ENCODE assay signal across 1 cellular context in genomic region chr17:42680331-42680808, GRCh38.
TF ChIP-seq lines count a peak whose summit lies in the region.

No MANE protein-coding gene starts in this region.

TF ChIP-seq in GM12878, 131 proteins besides CTCF, POLR2A, EP300 and RAD21:
- no peak for TF ChIP-seq FOS (IDR thresholded peaks at IDR 0.05; ENCODE audit: borderline replicate concordance, extremely low read depth, insufficient read length)
- TF ChIP-seq NFYA (IDR thresholded peaks at IDR 0.05; ENCODE audit: borderline replicate concordance, low read depth, low read length), result no peak
- TF ChIP-seq, protein P1, sequence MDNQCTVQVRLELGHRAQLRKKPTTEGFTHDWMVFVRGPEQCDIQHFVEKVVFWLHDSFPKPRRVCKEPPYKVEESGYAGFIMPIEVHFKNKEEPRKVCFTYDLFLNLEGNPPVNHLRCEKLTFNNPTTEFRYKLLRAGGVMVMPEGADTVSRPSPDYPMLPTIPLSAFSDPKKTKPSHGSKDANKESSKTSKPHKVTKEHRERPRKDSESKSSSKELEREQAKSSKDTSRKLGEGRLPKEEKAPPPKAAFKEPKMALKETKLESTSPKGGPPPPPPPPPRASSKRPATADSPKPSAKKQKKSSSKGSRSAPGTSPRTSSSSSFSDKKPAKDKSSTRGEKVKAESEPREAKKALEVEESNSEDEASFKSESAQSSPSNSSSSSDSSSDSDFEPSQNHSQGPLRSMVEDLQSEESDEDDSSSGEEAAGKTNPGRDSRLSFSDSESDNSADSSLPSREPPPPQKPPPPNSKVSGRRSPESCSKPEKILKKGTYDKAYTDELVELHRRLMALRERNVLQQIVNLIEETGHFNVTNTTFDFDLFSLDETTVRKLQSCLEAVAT (IDR thresholded peaks at IDR 0.05), result peak; percentile 80
- TF ChIP-seq, protein P2, sequence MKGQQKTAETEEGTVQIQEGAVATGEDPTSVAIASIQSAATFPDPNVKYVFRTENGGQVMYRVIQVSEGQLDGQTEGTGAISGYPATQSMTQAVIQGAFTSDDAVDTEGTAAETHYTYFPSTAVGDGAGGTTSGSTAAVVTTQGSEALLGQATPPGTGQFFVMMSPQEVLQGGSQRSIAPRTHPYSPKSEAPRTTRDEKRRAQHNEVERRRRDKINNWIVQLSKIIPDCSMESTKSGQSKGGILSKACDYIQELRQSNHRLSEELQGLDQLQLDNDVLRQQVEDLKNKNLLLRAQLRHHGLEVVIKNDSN (IDR thresholded peaks at IDR 0.05; ENCODE audit: borderline replicate concordance, extremely low read length, insufficient read depth, low read depth, low read length), result no peak
- TF ChIP-seq EGR1 (IDR thresholded peaks at IDR 0.05; ENCODE audit: borderline replicate concordance in 1 of 2, low read depth in 2 of 2, low read length in 2 of 2), result peak in 1 of 2 experiments; percentile 45; a peak in 1 of 3 replicates
- TF ChIP-seq NR2F1 (conservative IDR thresholded peaks at IDR 0.05), result 0 out of 2 replicates have a peak, but pooled peaks have one; percentile 8
- TF ChIP-seq, protein P3, sequence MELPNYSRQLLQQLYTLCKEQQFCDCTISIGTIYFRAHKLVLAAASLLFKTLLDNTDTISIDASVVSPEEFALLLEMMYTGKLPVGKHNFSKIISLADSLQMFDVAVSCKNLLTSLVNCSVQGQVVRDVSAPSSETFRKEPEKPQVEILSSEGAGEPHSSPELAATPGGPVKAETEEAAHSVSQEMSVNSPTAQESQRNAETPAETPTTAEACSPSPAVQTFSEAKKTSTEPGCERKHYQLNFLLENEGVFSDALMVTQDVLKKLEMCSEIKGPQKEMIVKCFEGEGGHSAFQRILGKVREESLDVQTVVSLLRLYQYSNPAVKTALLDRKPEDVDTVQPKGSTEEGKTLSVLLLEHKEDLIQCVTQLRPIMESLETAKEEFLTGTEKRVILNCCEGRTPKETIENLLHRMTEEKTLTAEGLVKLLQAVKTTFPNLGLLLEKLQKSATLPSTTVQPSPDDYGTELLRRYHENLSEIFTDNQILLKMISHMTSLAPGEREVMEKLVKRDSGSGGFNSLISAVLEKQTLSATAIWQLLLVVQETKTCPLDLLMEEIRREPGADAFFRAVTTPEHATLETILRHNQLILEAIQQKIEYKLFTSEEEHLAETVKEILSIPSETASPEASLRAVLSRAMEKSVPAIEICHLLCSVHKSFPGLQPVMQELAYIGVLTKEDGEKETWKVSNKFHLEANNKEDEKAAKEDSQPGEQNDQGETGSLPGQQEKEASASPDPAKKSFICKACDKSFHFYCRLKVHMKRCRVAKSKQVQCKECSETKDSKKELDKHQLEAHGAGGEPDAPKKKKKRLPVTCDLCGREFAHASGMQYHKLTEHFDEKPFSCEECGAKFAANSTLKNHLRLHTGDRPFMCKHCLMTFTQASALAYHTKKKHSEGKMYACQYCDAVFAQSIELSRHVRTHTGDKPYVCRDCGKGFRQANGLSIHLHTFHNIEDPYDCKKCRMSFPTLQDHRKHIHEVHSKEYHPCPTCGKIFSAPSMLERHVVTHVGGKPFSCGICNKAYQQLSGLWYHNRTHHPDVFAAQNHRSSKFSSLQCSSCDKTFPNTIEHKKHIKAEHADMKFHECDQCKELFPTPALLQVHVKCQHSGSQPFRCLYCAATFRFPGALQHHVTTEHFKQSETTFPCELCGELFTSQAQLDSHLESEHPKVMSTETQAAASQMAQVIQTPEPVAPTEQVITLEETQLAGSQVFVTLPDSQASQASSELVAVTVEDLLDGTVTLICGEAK (IDR thresholded peaks at IDR 0.05; ENCODE audit: borderline replicate concordance), result 0 out of 2 replicates have a peak, but pooled peaks have one; percentile 27
- peak; percentile 46; the same call in 1 of the 2 replicates for TF ChIP-seq EED (IDR thresholded peaks at IDR 0.05; ENCODE audit: low read depth)
- no peak for TF ChIP-seq ASH2L (IDR thresholded peaks at IDR 0.05; ENCODE audit: borderline replicate concordance, low read depth)
- peak; percentile 26; the same call in 1 of the 2 replicates for TF ChIP-seq YY1 (IDR thresholded peaks at IDR 0.05; ENCODE audit: low read depth, low read length)
- no peak for TF ChIP-seq BRCA1 (IDR thresholded peaks at IDR 0.05; ENCODE audit: low read depth, low read length)
